Comparison of ENCODE assay signal across 8 cellular contexts in the genomic region with DNA sequence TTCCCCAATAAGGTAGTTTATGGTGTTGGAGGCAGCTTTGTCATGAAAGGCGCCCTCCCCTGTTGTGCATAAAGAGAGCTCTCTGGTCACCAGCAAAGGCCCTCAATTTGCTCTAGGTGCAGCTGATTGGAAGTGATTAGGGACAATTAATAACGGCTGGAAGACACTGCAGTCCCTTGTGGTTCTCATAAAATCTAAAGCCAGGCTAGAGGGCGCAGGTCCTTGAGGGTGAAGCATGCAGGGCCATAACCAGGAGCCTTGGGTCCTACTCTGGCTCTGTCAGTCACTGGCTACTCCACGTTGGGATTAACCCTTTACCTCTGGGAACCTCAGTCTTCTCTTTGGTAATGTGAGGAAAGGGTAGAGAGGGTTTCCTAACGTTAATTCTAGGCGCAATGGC. TPM values are rescaled to one million over a fixed set of nuclear protein-coding genes. Genes with fewer than 3 reads are reported as not detected.
DNase-seq lines count a peak whose midpoint lies in the region; ATAC-seq and TF ChIP-seq lines count a peak whose summit lies in the region.

No MANE protein-coding gene starts in this region.

- ATAC-seq in body of pancreas, result no peak
- no peak for ATAC-seq in upper lobe of right lung
- ATAC-seq in GM19452 (IDR thresholded peaks at IDR 0.05; ENCODE audit: unreplicated experiment), result no peak

- no peak overlapping the region for H3K4me3 ChIP-seq in body of pancreas
- H3K4me3 ChIP-seq in lower leg skin (ENCODE audit: low read depth, poor library complexity, severe bottlenecking), result peak overlapping the region; percentile 71
- H3K4me3 ChIP-seq in upper lobe of right lung, result peak overlapping the region; percentile 87

- H3K9me3 ChIP-seq in body of pancreas (no peaks in the 10 kb centered on the region), upper lobe of right lung (no peaks in the 10 kb centered on the region)

- intact Hi-C loops in body of pancreas (cut with DNase I) (no loop called here), lower leg skin (cut with DNase I; ENCODE audit: low total_unique reads) (no loop called here), upper lobe of right lung (cut with DNase I) (no loop called here)

- H3K36me3 ChIP-seq in body of pancreas (replicated peaks in 1 of 2; ENCODE audit: insufficient read depth in 1 of 2, low read depth in 2 of 2), result no peaks in the 10 kb centered on the region
- H3K36me3 ChIP-seq in upper lobe of right lung, result no peaks in the 10 kb centered on the region

- DNase-seq in COLO829 (ENCODE audit: low spot score) (peak; percentile 25), GM20000 (ENCODE audit: low spot score) (peak; percentile 41), NCI-H510A treated with DMSO at 0.1 percent for 48 hours (lab: John Stamatoyannopoulos, UW) (peak; percentile 72), body of pancreas (peak in 3 of 4 donors; percentile 20 to 29 (median 22)), lower leg skin (ENCODE audit: low spot score in 2 of 2) (no peak), upper lobe of right lung (no peak), NCI-H1436 treated with DMSO at 0.1 percent for 48 hours (lab: John Stamatoyannopoulos, UW) (no peak)

- 23 to 35% methylated on average over 6 of the region's 6 CpGs for WGBS in body of pancreas, 2 donors
- WGBS in lower leg skin, 2 donors, result 26 to 28% methylated on average over 6 of the region's 6 CpGs

- H3K27me3 ChIP-seq in body of pancreas (no peaks in the 10 kb centered on the region), upper lobe of right lung (no peaks in the 10 kb centered on the region)

- no peak for TF ChIP-seq CTCF in GM20000 (IDR thresholded peaks at IDR 0.05; ENCODE audit: extremely low read depth, missing control alignments)
- no peak for TF ChIP-seq CTCF in body of pancreas (IDR thresholded peaks at IDR 0.05)
- TF ChIP-seq CTCF in lower leg skin (IDR thresholded peaks at IDR 0.05), result no peak
- TF ChIP-seq CTCF in upper lobe of right lung (IDR thresholded peaks at IDR 0.05), result no peak

- H3K27ac ChIP-seq in body of pancreas, result peak overlapping the region; percentile 96 to 98 (median 98)
- peak overlapping the region; percentile 49 for H3K27ac ChIP-seq in upper lobe of right lung

- TF ChIP-seq POLR2A in body of pancreas (IDR thresholded peaks at IDR 0.05) (no peak), lower leg skin (IDR thresholded peaks at IDR 0.05) (no peak)

- H3K4me1 ChIP-seq in body of pancreas (peaks cover 54% of the 10 kb centered on the region), upper lobe of right lung (peaks cover 35% of the 10 kb centered on the region)

RNA-seq across cellular contexts. Expression of gene DAAM1, which starts 1.9 kb away (rescaled TPM):
- total RNA-seq in body of pancreas, result 10 to 100 TPM; 16.9 to 42.5 TPM
- total RNA-seq in lower leg skin, result 100 to 1,000 TPM; 155 to 194 (median 183) TPM
- total RNA-seq in upper lobe of right lung, result 51.2 TPM

Comparison
In these comparisons a context has a peak if more than half of its experiments do, and no peak if none do; other contexts are left out.
1. DNase-seq: peak in COLO829 (single experiment), GM20000 (single experiment), NCI-H510A treated with DMSO at 0.1 percent for 48 hours (single experiment) and body of pancreas (3 of 4); none in lower leg skin (0 of 2), upper lobe of right lung (single experiment) and NCI-H1436 treated with DMSO at 0.1 percent for 48 hours (single experiment).
2. H3K4me3 ChIP-seq: peak in lower leg skin (single experiment) and upper lobe of right lung (single experiment); none in body of pancreas (0 of 2).